10 cellular contexts compared by ENCODE assay signal in genomic region chr5:43190755-43191603, GRCh38. TPM values are rescaled to one million over a fixed set of nuclear protein-coding genes. Genes with fewer than 3 reads are reported as not detected.
A peak's percentile ranks its signal among the peaks of the same experiment; 100 is the strongest.
DNase-seq lines count a peak whose midpoint lies in the region; ATAC-seq and TF ChIP-seq lines count a peak whose summit lies in the region.
"Had no signal": no experiment of that assay in that cellular context is flagged by ENCODE, and none has a peak within 500 bp of the region (broad histone marks: within the 10 kb centered on the region; RNA-seq: fewer than 3 reads in every experiment).

No MANE protein-coding gene starts in this region.

- H3K4me1 ChIP-seq in right cardiac atrium (ENCODE audit: control insufficient read depth, insufficient read depth, low read length) (peaks cover 3% of the 10 kb centered on the region), tibial artery (peaks cover 0 to 28% (median 22%) of the 10 kb centered on the region in 4 donors)

- H3K9me3 ChIP-seq in right cardiac atrium (ENCODE audit: control insufficient read depth, low read length), result no peaks in the 10 kb centered on the region
- no peaks in the 10 kb centered on the region for H3K9me3 ChIP-seq in tibial artery

- H3K4me3 ChIP-seq in right cardiac atrium (ENCODE audit: low read length) (peak overlapping the region; percentile 34), tibial artery (peak overlapping the region; percentile 49 to 70)

- H3K4me1 Mint-ChIP-seq in activated T-helper 2 cell treated with anti-CD3 and anti-CD28 coated beads, Interferon-gamma antibody, Interleukin-2, Interleukin-4, amounts not matched to agents 10 μg/mL and 5 μg/mL and 100 μg/mL, durations not matched to agents 14 hours and 24 hours and 36 hours (ENCODE audit: low read depth), result peaks cover 24% of the 10 kb centered on the region

- H3K36me3 ChIP-seq in tibial artery, result no peaks in the 10 kb centered on the region

- H3K27ac ChIP-seq in right cardiac atrium (ENCODE audit: low read length) (no peak overlapping the region), tibial artery (no peak overlapping the region)
- H3K27ac ChIP-seq: foreskin keratinocyte had no signal

- WGBS in right cardiac atrium, result 27% methylated on average over 10 of the region's 10 CpGs

- no peak for DNase-seq in right cardiac atrium
- DNase-seq in left cardiac atrium, result no peak
- no peak for DNase-seq in activated T-helper 2 cell treated with anti-CD3 and anti-CD28 coated beads, Interferon-gamma antibody, Interleukin-2, Interleukin-4, amounts not matched to agents 10 μg/mL and 5 μg/mL and 100 μg/mL, durations not matched to agents 14 hours and 24 hours and 36 hours (ENCODE audit: low spot score)
- peak; percentile 56 for DNase-seq in iris pigment epithelial cell (ENCODE audit: low read depth)
- no peak for DNase-seq in tibial artery
- no peak for DNase-seq in NCI-H1048 (lab: John Stamatoyannopoulos, UW)
- DNase-seq: SW 1271 had no signal

- no peaks in the 10 kb centered on the region for H3K36me3 Mint-ChIP-seq in activated T-helper 2 cell treated with anti-CD3 and anti-CD28 coated beads, Interferon-gamma antibody, Interleukin-2, Interleukin-4, amounts not matched to agents 10 μg/mL and 5 μg/mL and 100 μg/mL, durations not matched to agents 14 hours and 24 hours and 36 hours (ENCODE audit: low read depth)

- H3K27me3 ChIP-seq in right cardiac atrium (ENCODE audit: control insufficient read depth, insufficient read depth) (no peaks in the 10 kb centered on the region), tibial artery (no peaks in the 10 kb centered on the region)

- ATAC-seq in right cardiac atrium (no peak), left cardiac atrium (no peak), GM18873 (IDR thresholded peaks at IDR 0.05; ENCODE audit: low FRiP score, unreplicated experiment) (no peak), GM19324 (IDR thresholded peaks at IDR 0.05; ENCODE audit: low FRiP score, unreplicated experiment) (no peak)

- no peak overlapping the region for H3K27ac Mint-ChIP-seq in activated T-helper 2 cell treated with anti-CD3 and anti-CD28 coated beads, Interferon-gamma antibody, Interleukin-2, Interleukin-4, amounts not matched to agents 10 μg/mL and 5 μg/mL and 100 μg/mL, durations not matched to agents 14 hours and 24 hours and 36 hours

- intact Hi-C loops in right cardiac atrium (cut with DNase I) (no loop called here), left cardiac atrium (cut with DNase I) (loop anchor here in 1 of 2 donors (10.0 kb wide), 1 partner anchor 114 kb away; no protein-coding TSS in a partner anchor), tibial artery (cut with DNase I; ENCODE audit: low total_unique reads) (no loop called here)
- intact Hi-C loops in activated T-helper 2 cell treated with anti-CD3 and anti-CD28 coated beads, Interferon-gamma antibody, Interleukin-2, Interleukin-4, amounts not matched to agents 10 μg/mL and 5 μg/mL and 100 μg/mL, durations not matched to agents 14 hours and 24 hours and 36 hours (cut with micrococcal nuclease), result loop anchor here (5.0 to 10.0 kb wide), 4 partner anchors 51 to 294 kb away; partner anchors contain the start of gene TMEM267

- H3K4me3 Mint-ChIP-seq in activated T-helper 2 cell treated with anti-CD3 and anti-CD28 coated beads, Interferon-gamma antibody, Interleukin-2, Interleukin-4, amounts not matched to agents 10 μg/mL and 5 μg/mL and 100 μg/mL, durations not matched to agents 14 hours and 24 hours and 36 hours (ENCODE audit: low read depth), result peak overlapping the region; percentile 82

- no peak for TF ChIP-seq CTCF in tibial artery (IDR thresholded peaks at IDR 0.05)

- no peaks in the 10 kb centered on the region for H3K9me3 Mint-ChIP-seq in activated T-helper 2 cell treated with anti-CD3 and anti-CD28 coated beads, Interferon-gamma antibody, Interleukin-2, Interleukin-4, amounts not matched to agents 10 μg/mL and 5 μg/mL and 100 μg/mL, durations not matched to agents 14 hours and 24 hours and 36 hours

- peaks cover 10% of the 10 kb centered on the region for H3K27me3 Mint-ChIP-seq in activated T-helper 2 cell treated with anti-CD3 and anti-CD28 coated beads, Interferon-gamma antibody, Interleukin-2, Interleukin-4, amounts not matched to agents 10 μg/mL and 5 μg/mL and 100 μg/mL, durations not matched to agents 14 hours and 24 hours and 36 hours (ENCODE audit: low read depth)

RNA-seq across cellular contexts. Expression of gene NIM1K, which starts 1.0 kb away (rescaled TPM):
- total RNA-seq in right cardiac atrium, result under 1 TPM; 0.57 to 0.89 (median 0.64) TPM
- 0.57 TPM for polyA plus RNA-seq in right cardiac atrium
- total RNA-seq in left cardiac atrium, result under 1 TPM; 0.34 to 0.91 TPM
- 0.76 and 1.1 TPM in 2 replicates for total RNA-seq in activated T-helper 2 cell treated with anti-CD3 and anti-CD28 coated beads, Interferon-gamma antibody, Interleukin-2, Interleukin-4, amounts not matched to agents 10 μg/mL and 5 μg/mL and 100 μg/mL, durations not matched to agents 14 hours and 24 hours and 36 hours
- polyA plus RNA-seq: foreskin keratinocyte had no signal
